17 cellular contexts compared by ENCODE assay signal in genomic region chr5:174295736-174296481, GRCh38.
"Had no signal": no experiment of that assay in that cellular context is flagged by ENCODE, and none has a peak within 500 bp of the region (broad histone marks: within the 10 kb centered on the region; RNA-seq: fewer than 3 reads in every experiment).

No MANE protein-coding gene starts in this region.

- H3K36me3 Mint-ChIP-seq: activated naive CD4-positive, alpha-beta T cell treated with anti-CD3 and anti-CD28 coated beads, Interleukin-2, amount 50 U/mL, for 72 hours; neural progenitor cell; stimulated activated memory B cell treated with anti-CD40 and anti-IgM and Interleukin-4, amounts not matched to agents 10 μg/mL and 1 μg/mL and 100 μg/mL, for 72 hours had no signal

- H3K4me3 ChIP-seq: dorsolateral prefrontal cortex, esophagus muscularis mucosa, neural progenitor cell, pancreas, spleen, upper lobe of left lung had no signal

- H3K9me3 ChIP-seq: pancreas, upper lobe of left lung had no signal

- H3K27me3 ChIP-seq: dorsolateral prefrontal cortex, esophagus muscularis mucosa, neural progenitor cell, pancreas, upper lobe of left lung had no signal

- H3K27ac Mint-ChIP-seq: activated naive CD4-positive, alpha-beta T cell treated with anti-CD3 and anti-CD28 coated beads, Interleukin-2, amount 50 U/mL, for 72 hours; neural progenitor cell; stimulated activated memory B cell treated with anti-CD40 and anti-IgM and Interleukin-4, amounts not matched to agents 10 μg/mL and 1 μg/mL and 100 μg/mL, for 72 hours; T-helper 2 cell treated with Interferon-gamma antibody and Interleukin-4, amounts not matched to agents 5 μg/mL and 100 μg/mL, for 36 hours had no signal

- H3K27me3 Mint-ChIP-seq: stimulated activated memory B cell treated with anti-CD40 and anti-IgM and Interleukin-4, amounts not matched to agents 10 μg/mL and 1 μg/mL and 100 μg/mL, for 72 hours had no signal

- ATAC-seq: activated naive CD4-positive, alpha-beta T cell treated with anti-CD3 and anti-CD28 coated beads, Interleukin-2, amount 50 U/mL, for 72 hours; activated T-cell treated with anti-CD3 and anti-CD28 coated beads, Interleukin-2, amount 50 U/mL, for 4 hours; pancreas; stimulated activated memory B cell treated with anti-CD40 and anti-IgM and Interleukin-4, amounts not matched to agents 10 μg/mL and 1 μg/mL and 100 μg/mL, for 72 hours had no signal

- H2AFZ ChIP-seq: neural progenitor cell had no signal

- H3K27ac ChIP-seq: esophagus muscularis mucosa, neural progenitor cell, pancreas, spleen, upper lobe of left lung had no signal

- FAIRE-seq: islet of Langerhans, pancreas had no signal

- H3K4me2 ChIP-seq: neural progenitor cell had no signal

- H3K4me1 ChIP-seq: esophagus muscularis mucosa, pancreas, spleen, upper lobe of left lung had no signal

- H3K4me3 Mint-ChIP-seq: activated T-cell treated with anti-CD3 and anti-CD28 coated beads, Interleukin-2, amount 50 U/mL, for 4 hours; neural progenitor cell; stimulated activated memory B cell treated with anti-CD40 and anti-IgM and Interleukin-4, amounts not matched to agents 10 μg/mL and 1 μg/mL and 100 μg/mL, for 72 hours; T-helper 2 cell treated with Interferon-gamma antibody and Interleukin-4, amounts not matched to agents 5 μg/mL and 100 μg/mL, for 36 hours had no signal

- DNase-seq: activated CD4-positive, alpha-beta T cell treated with anti-CD3 and anti-CD28 coated beads for 1 hour; activated CD4-positive, alpha-beta T cell treated with anti-CD3 and anti-CD28 coated beads, Interleukin-2, amount 50 U/mL, for 48 hours; activated effector memory CD4-positive, alpha-beta T cell treated with anti-CD3 and anti-CD28 coated beads, Interleukin-2, amount 50 U/mL, for 16 hours; activated T-cell treated with anti-CD3 and anti-CD28 coated beads, Interleukin-2, amount 50 U/mL, for 4 hours; amygdala; dorsolateral prefrontal cortex; pancreas; spleen; stimulated activated CD4-positive, alpha-beta T cell treated with anti-CD3 and anti-CD28 coated beads, Interleukin-1b, Interleukin-23, amount 100 ng/mL, for 48 hours; substantia nigra; upper lobe of left lung had no signal

- H3K9ac ChIP-seq: neural progenitor cell had no signal

- H3K36me3 ChIP-seq: esophagus muscularis mucosa, neural progenitor cell, pancreas, spleen, upper lobe of left lung had no signal

- H3K4me1 Mint-ChIP-seq: stimulated activated memory B cell treated with anti-CD40 and anti-IgM and Interleukin-4, amounts not matched to agents 10 μg/mL and 1 μg/mL and 100 μg/mL, for 72 hours had no signal
